In genomic region chr13:28494861-28495585, GRCh38 we compare ENCODE assay signal across 8 cellular contexts. TPM values are rescaled to one million over a fixed set of nuclear protein-coding genes. Genes with fewer than 3 reads are reported as not detected.
A peak's percentile ranks its signal among the peaks of the same experiment; 100 is the strongest.
DNase-seq lines count a peak whose midpoint lies in the region; ATAC-seq and TF ChIP-seq lines count a peak whose summit lies in the region.

Gene FLT1 (minus strand): TSS chr13:28495128. CDS start chr13:28494843, 285 bp downstream.

- no peaks in the 10 kb centered on the region for H3K36me3 Mint-ChIP-seq in activated CD8-positive, alpha-beta T cell treated with anti-CD3 and anti-CD28 coated beads, Interleukin-2, amount 10 ng/mL, durations not matched to agents 7 days and 5 days (ENCODE audit: low read depth)
- H3K36me3 Mint-ChIP-seq in nephron progenitor cell (ENCODE audit: low read depth) = no peaks in the 10 kb centered on the region

- CTCF ChIA-PET in activated CD8-positive, alpha-beta T cell treated with anti-CD3 and anti-CD28 coated beads, Interleukin-2, amount 10 ng/mL, durations not matched to agents 7 days and 5 days (lab: Charles Lee) = no interaction called here

- H3K9me3 Mint-ChIP-seq in activated CD8-positive, alpha-beta T cell treated with anti-CD3 and anti-CD28 coated beads, Interleukin-2, amount 10 ng/mL, durations not matched to agents 7 days and 5 days (ENCODE audit: insufficient read depth) = no peaks in the 10 kb centered on the region
- H3K9me3 Mint-ChIP-seq in nephron progenitor cell = no peaks in the 10 kb centered on the region

- peak; percentile 42 for ATAC-seq in GM21423 (IDR thresholded peaks at IDR 0.05; ENCODE audit: unreplicated experiment)
- peak; percentile 50 for ATAC-seq in activated CD8-positive, alpha-beta T cell treated with anti-CD3 and anti-CD28 coated beads, Interleukin-2, amount 10 ng/mL, durations not matched to agents 7 days and 5 days
- ATAC-seq in upper lobe of right lung = peak; percentile 78

- no peaks in the 10 kb centered on the region for H3K9me3 ChIP-seq in upper lobe of right lung

- H3K4me1 ChIP-seq in upper lobe of right lung = peaks cover 30% of the 10 kb centered on the region

- POLR2A ChIA-PET in activated CD8-positive, alpha-beta T cell treated with anti-CD3 and anti-CD28 coated beads, Interleukin-2, amount 10 ng/mL, durations not matched to agents 7 days and 5 days (lab: Charles Lee) = interaction anchor here (1.0 kb wide), 1 partner anchor 164 kb away, joined by 3 read pairs; no protein-coding TSS in a partner anchor

- peaks cover 25% of the 10 kb centered on the region for H3K4me1 Mint-ChIP-seq in activated CD8-positive, alpha-beta T cell treated with anti-CD3 and anti-CD28 coated beads, Interleukin-2, amount 10 ng/mL, durations not matched to agents 7 days and 5 days (ENCODE audit: low read depth)
- peaks cover 39% of the 10 kb centered on the region for H3K4me1 Mint-ChIP-seq in nephron progenitor cell

- no peak within 1 kb of the TSS for H3K27ac Mint-ChIP-seq in activated CD8-positive, alpha-beta T cell treated with anti-CD3 and anti-CD28 coated beads, Interleukin-2, amount 10 ng/mL, durations not matched to agents 7 days and 5 days
- no peak within 1 kb of the TSS for H3K27ac Mint-ChIP-seq in nephron progenitor cell

- intact Hi-C loops in upper lobe of right lung (cut with DNase I) = loop anchor here (10.0 kb wide), 1 partner anchor 170 kb away; no protein-coding TSS in a partner anchor

- TF ChIP-seq CTCF in fibroblast of villous mesenchyme (IDR thresholded peaks at IDR 0.05; ENCODE audit: insufficient read depth, low read depth, low read length) (peak; percentile 7), nephron progenitor cell (IDR thresholded peaks at IDR 0.05) (no peak), upper lobe of right lung (IDR thresholded peaks at IDR 0.05) (no peak)

- H3K4me3 Mint-ChIP-seq in activated CD8-positive, alpha-beta T cell treated with anti-CD3 and anti-CD28 coated beads, Interleukin-2, amount 10 ng/mL, durations not matched to agents 7 days and 5 days = peak within 1 kb of the TSS; percentile 43
- peak within 1 kb of the TSS; percentile 83 for H3K4me3 Mint-ChIP-seq in nephron progenitor cell

- H3K27ac ChIP-seq in upper lobe of right lung = peak within 1 kb of the TSS; percentile 60

- H3K4me3 ChIP-seq in fibroblast of villous mesenchyme (ENCODE audit: low read depth, low read length) (peak within 1 kb of the TSS; percentile 93), upper lobe of right lung (peak within 1 kb of the TSS; percentile 57)

- H3K36me3 ChIP-seq in upper lobe of right lung = no peaks in the 10 kb centered on the region

- peaks cover 66% of the 10 kb centered on the region for H3K27me3 ChIP-seq in upper lobe of right lung

- peaks cover 50% of the 10 kb centered on the region for H3K27me3 Mint-ChIP-seq in activated CD8-positive, alpha-beta T cell treated with anti-CD3 and anti-CD28 coated beads, Interleukin-2, amount 10 ng/mL, durations not matched to agents 7 days and 5 days (ENCODE audit: low read depth)
- H3K27me3 Mint-ChIP-seq in nephron progenitor cell (ENCODE audit: low read depth, poor library complexity) = peaks cover 81% of the 10 kb centered on the region

- peak; percentile 42 for DNase-seq in AG08395 (ENCODE audit: low spot score)
- DNase-seq in activated CD8-positive, alpha-beta T cell treated with anti-CD3 and anti-CD28 coated beads, Interleukin-2, amount 10 ng/mL, durations not matched to agents 7 days and 5 days = peak; percentile 46
- peak; percentile 86 for DNase-seq in fibroblast of villous mesenchyme (ENCODE audit: low read depth)
- DNase-seq in nephron progenitor cell = peak; percentile 71
- peak; percentile 77 for DNase-seq in upper lobe of right lung
- DNase-seq in NCI-H446 (lab: John Stamatoyannopoulos, UW) = no peak
- DNase-seq in NCI-H2107 (lab: John Stamatoyannopoulos, UW) = no peak

RNA-seq across cellular contexts. Expression of gene FLT1, which starts in this region (rescaled TPM):
- total RNA-seq in activated CD8-positive, alpha-beta T cell treated with anti-CD3 and anti-CD28 coated beads, Interleukin-2, amount 10 ng/mL, durations not matched to agents 7 days and 5 days = 1 to 10 TPM in 1 of 2 experiments, under 1 TPM in 1; 0.95 to 1.3 TPM
- total RNA-seq in fibroblast of villous mesenchyme = 12.1 and 23.2 TPM in 2 replicates
- total RNA-seq in upper lobe of right lung = 72.4 TPM

Comparison
In these comparisons a context has a peak if more than half of its experiments do, and no peak if none do; other contexts are left out.
1. DNase-seq: peak in AG08395 (single experiment), activated CD8-positive, alpha-beta T cell treated with anti-CD3 and anti-CD28 coated beads, Interleukin-2, amount 10 ng/mL, durations not matched to agents 7 days and 5 days (single experiment), fibroblast of villous mesenchyme (single experiment), nephron progenitor cell (single experiment) and upper lobe of right lung (single experiment); none in NCI-H446 (0 of 2) and NCI-H2107 (single experiment).
2. Peak in every context shown above with its lines, with median percentiles within 50 percentile points of each other: ATAC-seq.